ENCODE assay signal across 8 cellular contexts in the genomic region with DNA sequence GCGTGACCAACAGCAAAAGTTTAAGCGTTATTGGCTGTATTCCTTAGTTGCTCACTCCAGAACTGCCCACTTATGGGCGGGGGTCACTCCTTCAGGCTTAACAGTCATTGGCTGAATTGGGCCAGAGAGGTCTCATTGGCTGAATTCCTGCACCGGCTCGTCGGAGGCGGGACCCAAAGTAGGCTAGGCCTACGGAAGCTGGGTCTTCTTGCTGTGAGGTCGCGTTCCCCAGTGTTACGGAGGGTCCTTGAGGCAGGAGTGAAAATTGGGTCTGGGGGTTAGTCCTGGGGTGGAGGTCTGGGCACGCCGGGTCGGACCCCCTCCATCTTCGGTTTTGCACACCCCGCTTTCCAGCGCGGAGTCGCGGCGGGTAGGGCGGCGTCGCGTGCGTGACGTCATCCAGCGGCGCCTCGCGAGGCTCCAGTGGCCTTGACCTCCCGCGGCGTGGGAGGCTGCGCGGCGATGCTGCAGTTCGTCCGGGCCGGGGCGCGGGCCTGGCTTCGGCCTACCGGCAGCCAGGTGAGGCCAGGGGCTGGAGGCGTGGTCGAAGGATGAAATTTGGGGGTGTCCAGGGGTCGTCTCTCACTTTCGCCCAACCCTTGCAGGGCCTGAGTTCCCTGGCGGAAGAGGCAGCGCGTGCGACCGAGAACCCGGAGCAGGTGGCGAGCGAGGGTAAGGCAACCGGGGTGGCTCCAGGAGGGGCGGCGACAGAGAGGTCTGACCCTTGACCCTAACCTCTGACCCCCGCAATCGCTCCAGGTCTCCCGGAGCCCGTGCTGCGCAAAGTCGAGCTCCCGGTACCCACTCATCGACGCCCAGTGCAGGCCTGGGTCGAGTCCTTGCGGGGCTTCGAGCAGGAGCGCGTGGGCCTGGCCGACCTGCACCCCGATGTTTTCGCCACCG.
A peak's percentile ranks its signal among the peaks of the same experiment; 100 is the strongest.
DNase-seq lines count a peak whose midpoint lies in the region; ATAC-seq lines count a peak whose summit lies in the region.

A gene (plus strand): TSS at position 423 of the 903 bp plus-strand sequence. CDS start 40 bp downstream, at position 463.

- DNase-seq in AG08396 (ENCODE audit: low spot score) (peak; percentile 97), NCI-H345 treated with DMSO at 0.1 percent for 48 hours (lab: John Stamatoyannopoulos, UW; ENCODE audit: unreplicated experiment) (peak; percentile 98), iris pigment epithelial cell (ENCODE audit: low read depth) (peak; percentile 99)
- DNase-seq in activated CD4-positive, CD25-positive, alpha-beta regulatory T cell (lab: John Stamatoyannopoulos, UW): peak; percentile 89 to 92 (median 92)
- DNase-seq in central memory CD4-positive, alpha-beta T cell: peak; percentile 97
- peak; percentile 88 to 97 for DNase-seq in stimulated activated CD4-positive, alpha-beta T cell treated with anti-CD3 and anti-CD28 coated beads, Interleukin-12 subunit alpha, Interleukin-12 subunit beta, amount 100 ng/mL, for 24 hours (ENCODE audit: low read depth in 2 of 2)

- ATAC-seq in GM19023 (IDR thresholded peaks at IDR 0.05; ENCODE audit: unreplicated experiment): peak; percentile 91
- ATAC-seq in HG03280 (IDR thresholded peaks at IDR 0.05; ENCODE audit: unreplicated experiment): peak; percentile 89

Comparison
In these comparisons a context has a peak if more than half of its experiments do, and no peak if none do; other contexts are left out.
1. Peak in every context shown above with its lines: DNase-seq and ATAC-seq.